Comparison of ENCODE assay signal across 24 cellular contexts in the genomic region with DNA sequence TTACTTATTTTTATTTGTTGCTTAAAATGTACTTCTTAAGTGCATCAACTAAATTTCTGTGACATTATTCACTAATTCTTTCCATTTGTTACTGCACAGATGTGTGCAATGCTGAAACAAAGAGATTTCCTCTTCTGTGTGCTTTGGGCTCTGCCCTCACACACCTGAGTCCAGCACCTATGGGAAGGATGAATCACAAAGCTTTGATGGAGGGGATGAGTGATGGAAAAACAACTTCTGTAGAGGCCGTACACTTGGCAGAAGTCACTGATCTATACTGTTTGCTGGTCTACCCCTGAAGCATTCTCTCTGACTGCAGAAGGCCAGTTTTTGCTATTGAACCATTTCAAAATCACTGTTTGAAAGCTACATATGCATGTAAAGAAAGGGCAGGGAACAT.
DNase-seq lines count a peak whose midpoint lies in the region; ATAC-seq and TF ChIP-seq lines count a peak whose summit lies in the region.
"Had no signal": no experiment of that assay in that cellular context is flagged by ENCODE, and none has a peak within 500 bp of the region (broad histone marks: within the 10 kb centered on the region; RNA-seq: fewer than 3 reads in every experiment).

No MANE protein-coding gene starts in this region.

- peaks cover 20% of the 10 kb centered on the region for H3K4me1 Mint-ChIP-seq in activated CD4-positive, alpha-beta T cell treated with anti-CD3 and anti-CD28 coated beads for 36 hours
- H3K4me1 Mint-ChIP-seq in activated naive CD8-positive, alpha-beta T cell treated with anti-CD3 and anti-CD28 coated beads, Interleukin-2, amount 50 U/mL, for 24 hours: peaks cover 63% of the 10 kb centered on the region

- no peak overlapping the region for H2AK5ac ChIP-seq in trophoblast cell (ENCODE audit: low read length)

- H3K18ac ChIP-seq in trophoblast cell (ENCODE audit: low read length): no peak overlapping the region

- peak; percentile 74 for ATAC-seq in activated CD4-positive, alpha-beta T cell treated with anti-CD3 and anti-CD28 coated beads for 36 hours
- ATAC-seq in HCT116 (no peak), GM18505 (IDR thresholded peaks at IDR 0.05; ENCODE audit: unreplicated experiment) (no peak), HG03280 (IDR thresholded peaks at IDR 0.05; ENCODE audit: unreplicated experiment) (no peak)
- ATAC-seq in activated naive CD8-positive, alpha-beta T cell treated with anti-CD3 and anti-CD28 coated beads, Interleukin-2, amount 50 U/mL, for 24 hours: peak; percentile 90

- no peak overlapping the region for H3K4me3 Mint-ChIP-seq in activated CD4-positive, alpha-beta T cell treated with anti-CD3 and anti-CD28 coated beads for 36 hours
- H3K4me3 Mint-ChIP-seq in activated naive CD8-positive, alpha-beta T cell treated with anti-CD3 and anti-CD28 coated beads, Interleukin-2, amount 50 U/mL, for 24 hours: no peak overlapping the region
- H3K4me3 Mint-ChIP-seq: CD4-positive, alpha-beta T cell had no signal

- H4K8ac ChIP-seq in trophoblast cell (ENCODE audit: low read depth, low read length): no peak overlapping the region

- TF ChIP-seq POLR2A in HCT116 (IDR thresholded peaks at IDR 0.05; ENCODE audit: borderline replicate concordance, extremely low read depth, insufficient read depth, insufficient read length): no peak
- TF ChIP-seq POLR2A in GM18505 (IDR thresholded peaks at IDR 0.05; ENCODE audit: borderline replicate concordance, extremely low read depth, insufficient read depth, insufficient read length): no peak

- no peak overlapping the region for H3K27ac ChIP-seq in HCT116 (ENCODE audit: low read depth, low read length)
- H3K27ac ChIP-seq in trophoblast cell (ENCODE audit: low read depth, low read length): no peak overlapping the region
- H3K27ac ChIP-seq: 22Rv1, BLaER1, GM23248, PC-9, SK-N-MC had no signal

- H3K23ac ChIP-seq in trophoblast cell (ENCODE audit: low read length): no peak overlapping the region

- no peak overlapping the region for H3K4ac ChIP-seq in trophoblast cell (ENCODE audit: low read depth, low read length)

- H3K9me2 ChIP-seq in HCT116 (ENCODE audit: insufficient read depth): no peaks in the 10 kb centered on the region

- TF ChIP-seq RAD21 in HCT116 (IDR thresholded peaks at IDR 0.05; ENCODE audit: low read depth): no peak

- H2BK120ac ChIP-seq in trophoblast cell (ENCODE audit: insufficient read depth, low read length, poor library complexity): no peak overlapping the region

- no peaks in the 10 kb centered on the region for H3K27me3 ChIP-seq in HCT116 (ENCODE audit: insufficient read depth, low read length)
- H3K27me3 ChIP-seq in trophoblast cell (ENCODE audit: insufficient read depth, low read length): no peaks in the 10 kb centered on the region
- H3K27me3 ChIP-seq: BLaER1 had no signal

- H4K12ac ChIP-seq in trophoblast cell (ENCODE audit: low read depth, low read length): no peak overlapping the region

- H2BK12ac ChIP-seq in trophoblast cell (ENCODE audit: low read length): peak overlapping the region; percentile 87

- no peaks in the 10 kb centered on the region for H3K27me3 Mint-ChIP-seq in activated CD4-positive, alpha-beta T cell treated with anti-CD3 and anti-CD28 coated beads for 36 hours
- H3K27me3 Mint-ChIP-seq in activated naive CD8-positive, alpha-beta T cell treated with anti-CD3 and anti-CD28 coated beads, Interleukin-2, amount 50 U/mL, for 24 hours: no peaks in the 10 kb centered on the region
- H3K27me3 Mint-ChIP-seq: CD4-positive, alpha-beta T cell had no signal

- no peaks in the 10 kb centered on the region for H3K9me3 ChIP-seq in HCT116 (ENCODE audit: control insufficient read depth in 1 of 2, insufficient read depth in 1 of 2, low read depth in 1 of 2, low read length in 2 of 2)
- H3K9me3 ChIP-seq in trophoblast cell (ENCODE audit: insufficient read depth, low read depth, low read length): no peaks in the 10 kb centered on the region
- H3K9me3 ChIP-seq: BLaER1, HAP-1 had no signal

- H4K91ac ChIP-seq in trophoblast cell (ENCODE audit: low read depth, low read length): no peak overlapping the region

- no peak for TF ChIP-seq CTCF in HCT116 (IDR thresholded peaks at IDR 0.05 in 2 of 3, conservative IDR thresholded peaks at IDR 0.05 in 1 of 3; ENCODE audit: borderline replicate concordance in 1 of 3, insufficient read depth in 1 of 3, low read depth in 2 of 3, low read length in 2 of 3)

- no peaks in the 10 kb centered on the region for H3K36me3 Mint-ChIP-seq in activated CD4-positive, alpha-beta T cell treated with anti-CD3 and anti-CD28 coated beads for 36 hours (ENCODE audit: low read depth)
- peaks cover under 1% of the 10 kb centered on the region for H3K36me3 Mint-ChIP-seq in activated naive CD8-positive, alpha-beta T cell treated with anti-CD3 and anti-CD28 coated beads, Interleukin-2, amount 50 U/mL, for 24 hours (ENCODE audit: low read depth)

- H3K4me1 ChIP-seq in HCT116 (ENCODE audit: control insufficient read depth in 1 of 2, insufficient read depth in 2 of 2, low read length in 2 of 2): peaks cover 0 to 3% of the 10 kb centered on the region in 2 experiments; a peak in 1 of 4 replicates
- H3K4me1 ChIP-seq in trophoblast cell (ENCODE audit: control insufficient read depth in 1 of 2, insufficient read depth in 2 of 2, low read length in 2 of 2): no peaks in the 10 kb centered on the region
- H3K4me1 ChIP-seq: BLaER1, HAP-1 had no signal

- H2BK5ac ChIP-seq in trophoblast cell (ENCODE audit: low read depth, low read length, poor library complexity): no peak overlapping the region

- no peak overlapping the region for H3K27ac Mint-ChIP-seq in activated CD4-positive, alpha-beta T cell treated with anti-CD3 and anti-CD28 coated beads for 36 hours
- H3K27ac Mint-ChIP-seq in activated naive CD8-positive, alpha-beta T cell treated with anti-CD3 and anti-CD28 coated beads, Interleukin-2, amount 50 U/mL, for 24 hours: peak overlapping the region; percentile 83
- H3K27ac Mint-ChIP-seq: CD4-positive, alpha-beta T cell had no signal

- POLR2A ChIA-PET in activated CD4-positive, alpha-beta T cell treated with anti-CD3 and anti-CD28 coated beads for 36 hours (lab: Charles Lee): no interaction called here
- POLR2A ChIA-PET in HCT116 (lab: Charles Lee) (no interaction called here), HEK293T (lab: Yijun Ruan, JAX) (no interaction called here)

- RAD21 ChIA-PET in HCT116 (lab: Charles Lee; ENCODE audit: low non-redundant PET in 1 of 2, low total read pairs in 2 of 2, uncharacterized antibody in 2 of 2, unreplicated experiment in 2 of 2): no interaction called here

- H3K79me1 ChIP-seq in trophoblast cell (ENCODE audit: low read length): peaks cover 2% of the 10 kb centered on the region

- CTCF ChIA-PET in activated CD4-positive, alpha-beta T cell treated with anti-CD3 and anti-CD28 coated beads for 36 hours (lab: Charles Lee): interaction anchor here (0.6 kb wide), 1 partner anchor 1081 kb away, joined by 3 read pairs; no protein-coding TSS in a partner anchor
- CTCF ChIA-PET in HCT116 (lab: Charles Lee) (no interaction called here), HEK293T (lab: Yijun Ruan, JAX) (no interaction called here)

- H2AFZ ChIP-seq in HCT116 (ENCODE audit: low read depth, low read length, poor library complexity, severe bottlenecking) (no peak overlapping the region), trophoblast cell (ENCODE audit: insufficient read depth, low read length, poor library complexity) (no peak overlapping the region)
- H2AFZ ChIP-seq: GM23248, PC-9 had no signal

- no peaks in the 10 kb centered on the region for H3K9me3 Mint-ChIP-seq in activated CD4-positive, alpha-beta T cell treated with anti-CD3 and anti-CD28 coated beads for 36 hours (ENCODE audit: low read depth)
- peaks cover 11% of the 10 kb centered on the region for H3K9me3 Mint-ChIP-seq in activated naive CD8-positive, alpha-beta T cell treated with anti-CD3 and anti-CD28 coated beads, Interleukin-2, amount 50 U/mL, for 24 hours
- H3K9me3 Mint-ChIP-seq: CD4-positive, alpha-beta T cell had no signal

- no TSS peak for BruUV-seq in HCT116 (replicated peaks; lab: Mats Ljungman, UMichigan)

- intact Hi-C loops in activated CD4-positive, alpha-beta T cell treated with anti-CD3 and anti-CD28 coated beads for 36 hours (cut with DNase I, micrococcal nuclease): no loop called here
- intact Hi-C loops in HCT116 (cut with micrococcal nuclease): no loop called here

- no peak for DNase-seq in activated CD4-positive, alpha-beta T cell treated with anti-CD3 and anti-CD28 coated beads for 36 hours
- no peak for DNase-seq in activated CD4-positive, alpha-beta T cell treated with anti-CD3 and anti-CD28 coated beads for 48 hours
- DNase-seq in HCT116 (ENCODE audit: low read depth, low spot score) (no peak), trophoblast cell (no peak), HEK293T (ENCODE audit: extremely low spot score) (no peak)
- no peak for DNase-seq in activated naive CD8-positive, alpha-beta T cell treated with anti-CD3 and anti-CD28 coated beads, Interleukin-2, amount 50 U/mL, for 24 hours
- DNase-seq: ACHN; CD4-positive, alpha-beta T cell; DMS153; GM23248; IMR-90; NCI-H1105; NCI-H2081; NCI-H2171; NCI-H526 treated with DMSO at 0.1 percent for 48 hours; PC-9; RPMI8226; SHP77 had no signal

- H3K14ac ChIP-seq in trophoblast cell (ENCODE audit: low read length): no peak overlapping the region

- H3K4me3 ChIP-seq in HCT116 (replicated peaks in 1 of 2; ENCODE audit: low read depth in 1 of 2, low read length in 2 of 2) (no peak overlapping the region), trophoblast cell (ENCODE audit: low read depth, low read length) (no peak overlapping the region)
- H3K4me3 ChIP-seq: BLaER1, GM23248, HAP-1, PC-9, SK-N-MC had no signal

- no peaks in the 10 kb centered on the region for H4K20me1 ChIP-seq in HCT116 (ENCODE audit: insufficient read depth)
- H4K20me1 ChIP-seq: BLaER1 had no signal

- no peak overlapping the region for H3K4me2 ChIP-seq in HCT116 (ENCODE audit: low read length)
- no peak overlapping the region for H3K4me2 ChIP-seq in trophoblast cell (ENCODE audit: low read length)
- H3K4me2 ChIP-seq: BLaER1, PC-9 had no signal

- WGBS in trophoblast cell (ENCODE audit: extremely low coverage, insufficient coverage, insufficient read length): no CpG with 5 or more reads among the region's 1 CpG

- H3K9ac ChIP-seq in HCT116 (ENCODE audit: low read length): no peak overlapping the region
- H3K9ac ChIP-seq in trophoblast cell (ENCODE audit: low read length): no peak overlapping the region
- H3K9ac ChIP-seq: BLaER1, GM23248 had no signal

- H3K79me2 ChIP-seq in HCT116 (ENCODE audit: insufficient read depth, low read length): no peaks in the 10 kb centered on the region
- H3K79me2 ChIP-seq in trophoblast cell (ENCODE audit: control insufficient read depth, insufficient read depth, low read length, poor library complexity): no peaks in the 10 kb centered on the region

- H3K36me3 ChIP-seq in HCT116 (ENCODE audit: control insufficient read depth in 1 of 2, insufficient read depth in 2 of 2, low read length in 2 of 2): no peaks in the 10 kb centered on the region
- no peaks in the 10 kb centered on the region for H3K36me3 ChIP-seq in trophoblast cell (ENCODE audit: control insufficient read depth in 1 of 2, insufficient read depth in 2 of 2, low read length in 2 of 2)
- H3K36me3 ChIP-seq: BLaER1, HAP-1 had no signal

TF ChIP-seq in HCT116, 20 proteins besides CTCF, POLR2A, EP300 and RAD21 (continues in another document):
- TF ChIP-seq EZH2phosphoT487 (IDR thresholded peaks at IDR 0.05; ENCODE audit: borderline replicate concordance): no peak

TF ChIP-seq in HEK293T, 16 proteins besides CTCF, POLR2A, EP300 and RAD21 (continues in another document):
- TF ChIP-seq L3MBTL2 (conservative IDR thresholded peaks at IDR 0.05): no peak

Comparison
In these comparisons a context has a peak if more than half of its experiments do, and no peak if none do; other contexts are left out.
1. ATAC-seq: peak in activated CD4-positive, alpha-beta T cell treated with anti-CD3 and anti-CD28 coated beads for 36 hours (single experiment) and activated naive CD8-positive, alpha-beta T cell treated with anti-CD3 and anti-CD28 coated beads, Interleukin-2, amount 50 U/mL, for 24 hours (single experiment); none in HCT116 (single experiment), GM18505 (single experiment) and HG03280 (single experiment).